Comparison of ENCODE assay signal across 13 cellular contexts in genomic region chr17:977163-977562, GRCh38. TPM values are rescaled to one million over a fixed set of nuclear protein-coding genes. Genes with fewer than 3 reads are reported as not detected.
DNase-seq lines count a peak whose midpoint lies in the region; ATAC-seq and TF ChIP-seq lines count a peak whose summit lies in the region.
"Had no signal": no experiment of that assay in that cellular context is flagged by ENCODE, and none has a peak within 500 bp of the region (broad histone marks: within the 10 kb centered on the region; RNA-seq: fewer than 3 reads in every experiment).

No MANE protein-coding gene starts in this region.

- H3K9ac ChIP-seq in HCT116 (ENCODE audit: low read length): no peak overlapping the region
- H3K9ac ChIP-seq in stomach smooth muscle (ENCODE audit: low read length in 2 of 2): peak overlapping the region in 1 of 2 donors; percentile 72

- RAD21 ChIA-PET in HCT116 (lab: Charles Lee; ENCODE audit: low non-redundant PET in 1 of 2, low total read pairs in 2 of 2, uncharacterized antibody in 2 of 2, unreplicated experiment in 2 of 2): no interaction called here

- H3K27ac ChIP-seq in HCT116 (ENCODE audit: low read depth, low read length): no peak overlapping the region
- H3K27ac ChIP-seq in stomach smooth muscle (ENCODE audit: low read length): peak overlapping the region; percentile 81

- no peak overlapping the region for H3K4me3 ChIP-seq in HCT116 (replicated peaks in 1 of 2; ENCODE audit: low read depth in 1 of 2, low read length in 2 of 2)
- peak overlapping the region; percentile 30 to 90 for H3K4me3 ChIP-seq in stomach smooth muscle (ENCODE audit: low read length in 2 of 2)
- H3K4me3 ChIP-seq: K562 had no signal

- H3K4me3 Mint-ChIP-seq in chondrocyte (ENCODE audit: unreplicated experiment): peak overlapping the region; percentile 81
- no peak overlapping the region for H3K4me3 Mint-ChIP-seq in activated naive CD4-positive, alpha-beta T cell treated with anti-CD3 and anti-CD28 coated beads for 36 hours

- POLR2A ChIA-PET in HCT116 (lab: Charles Lee): no interaction called here

- TF ChIP-seq CTCF in HCT116 (IDR thresholded peaks at IDR 0.05 in 2 of 3, conservative IDR thresholded peaks at IDR 0.05 in 1 of 3; ENCODE audit: borderline replicate concordance in 1 of 3, insufficient read depth in 1 of 3, low read depth in 2 of 3, low read length in 2 of 3): no peak
- TF ChIP-seq CTCF in chondrocyte (IDR thresholded peaks at IDR 0.05): no peak

- H4K20me1 ChIP-seq in HCT116 (ENCODE audit: insufficient read depth): no peaks in the 10 kb centered on the region; the same call in 1 of the 2 replicates

- no peak overlapping the region for H2AFZ ChIP-seq in HCT116 (ENCODE audit: low read depth, low read length, poor library complexity, severe bottlenecking)

- H3K9me2 ChIP-seq in HCT116 (ENCODE audit: insufficient read depth): no peaks in the 10 kb centered on the region

- no peaks in the 10 kb centered on the region for H3K27me3 Mint-ChIP-seq in chondrocyte (ENCODE audit: low read depth)
- peaks cover 38% of the 10 kb centered on the region for H3K27me3 Mint-ChIP-seq in activated naive CD4-positive, alpha-beta T cell treated with anti-CD3 and anti-CD28 coated beads for 36 hours (ENCODE audit: low read depth)

- no peaks in the 10 kb centered on the region for H3K9me3 Mint-ChIP-seq in chondrocyte (ENCODE audit: low read depth)
- no peaks in the 10 kb centered on the region for H3K9me3 Mint-ChIP-seq in activated naive CD4-positive, alpha-beta T cell treated with anti-CD3 and anti-CD28 coated beads for 36 hours
- H3K9me3 Mint-ChIP-seq: effector memory CD8-positive, alpha-beta T cell; naive thymus-derived CD4-positive, alpha-beta T cell had no signal

- TF ChIP-seq RAD21 in HCT116 (IDR thresholded peaks at IDR 0.05; ENCODE audit: low read depth): no peak

- DNase-seq in HCT116 (ENCODE audit: low read depth, low spot score): no peak
- DNase-seq in chondrocyte (ENCODE audit: low spot score): no peak
- peak; percentile 31 for DNase-seq in iris pigment epithelial cell (ENCODE audit: low read depth)
- DNase-seq in activated naive CD4-positive, alpha-beta T cell treated with anti-CD3 and anti-CD28 coated beads for 36 hours: no peak
- DNase-seq: activated CD8-positive, alpha-beta memory T cell treated with anti-CD3 and anti-CD28 coated beads, Interleukin-2, amount 50 U/mL, for 4 hours; effector memory CD8-positive, alpha-beta T cell; naive thymus-derived CD4-positive, alpha-beta T cell; Peyer's patch had no signal

- peak overlapping the region; percentile 96; the same call in 1 of the 2 replicates for H3K4me2 ChIP-seq in HCT116 (ENCODE audit: low read length)

- H3K36me3 ChIP-seq in HCT116 (ENCODE audit: control insufficient read depth in 1 of 2, insufficient read depth in 2 of 2, low read length in 2 of 2) (no peaks in the 10 kb centered on the region), stomach smooth muscle (ENCODE audit: control insufficient read depth in 2 of 2, insufficient read depth in 2 of 2, low read length in 2 of 2) (no peaks in the 10 kb centered on the region)
- H3K36me3 ChIP-seq: Peyer's patch had no signal

- H3K36me3 Mint-ChIP-seq in chondrocyte (ENCODE audit: low read depth): no peaks in the 10 kb centered on the region
- H3K36me3 Mint-ChIP-seq in activated naive CD4-positive, alpha-beta T cell treated with anti-CD3 and anti-CD28 coated beads for 36 hours (ENCODE audit: low read depth): no peaks in the 10 kb centered on the region
- H3K36me3 Mint-ChIP-seq: naive thymus-derived CD4-positive, alpha-beta T cell had no signal

- BruUV-seq in HCT116 (replicated peaks; lab: Mats Ljungman, UMichigan): no TSS peak

- H3K27ac Mint-ChIP-seq in chondrocyte (ENCODE audit: unreplicated experiment): peak overlapping the region; percentile 53
- H3K27ac Mint-ChIP-seq in activated naive CD4-positive, alpha-beta T cell treated with anti-CD3 and anti-CD28 coated beads for 36 hours: no peak overlapping the region
- H3K27ac Mint-ChIP-seq: effector memory CD8-positive, alpha-beta T cell had no signal

- intact Hi-C loops in HCT116 (cut with micrococcal nuclease): no loop called here
- intact Hi-C loops in activated naive CD4-positive, alpha-beta T cell treated with anti-CD3 and anti-CD28 coated beads for 36 hours (cut with micrococcal nuclease): no loop called here

- peaks cover 61% of the 10 kb centered on the region for H3K4me1 Mint-ChIP-seq in chondrocyte (ENCODE audit: low read depth)
- H3K4me1 Mint-ChIP-seq in activated naive CD4-positive, alpha-beta T cell treated with anti-CD3 and anti-CD28 coated beads for 36 hours (ENCODE audit: low read depth): peaks cover 19% of the 10 kb centered on the region

- CTCF ChIA-PET in HCT116 (lab: Charles Lee): interaction anchor here (2.1 kb wide), 1 partner anchor 98 kb away, joined by 5 read pairs; no protein-coding TSS in a partner anchor
- CTCF ChIA-PET in activated naive CD4-positive, alpha-beta T cell treated with anti-CD3 and anti-CD28 coated beads for 36 hours (lab: Charles Lee): no interaction called here

- ATAC-seq in HCT116: no peak
- ATAC-seq in HG02759 (IDR thresholded peaks at IDR 0.05; ENCODE audit: unreplicated experiment): no peak
- ATAC-seq in GM21526 (IDR thresholded peaks at IDR 0.05; ENCODE audit: low FRiP score, unreplicated experiment): no peak
- no peak for ATAC-seq in GM21423 (IDR thresholded peaks at IDR 0.05; ENCODE audit: unreplicated experiment)
- ATAC-seq: effector memory CD8-positive, alpha-beta T cell; K562; naive thymus-derived CD4-positive, alpha-beta T cell had no signal

- H3K4me1 ChIP-seq in HCT116 (ENCODE audit: control insufficient read depth in 1 of 2, insufficient read depth in 2 of 2, low read length in 2 of 2) (peaks cover 33 to 75% of the 10 kb centered on the region in 2 experiments), stomach smooth muscle (ENCODE audit: control insufficient read depth, insufficient read depth, low read length) (peaks cover 20% of the 10 kb centered on the region)

- H3K79me2 ChIP-seq in HCT116 (ENCODE audit: insufficient read depth, low read length): peaks cover 58% of the 10 kb centered on the region

- H3K27me3 ChIP-seq in HCT116 (ENCODE audit: insufficient read depth, low read length): no peaks in the 10 kb centered on the region
- no peaks in the 10 kb centered on the region for H3K27me3 ChIP-seq in stomach smooth muscle (ENCODE audit: control insufficient read depth in 1 of 2, insufficient read depth in 2 of 2, low read length in 2 of 2)

- H3K9me3 ChIP-seq in HCT116 (ENCODE audit: control insufficient read depth in 1 of 2, insufficient read depth in 1 of 2, low read depth in 1 of 2, low read length in 2 of 2): no peaks in the 10 kb centered on the region
- H3K9me3 ChIP-seq in stomach smooth muscle (ENCODE audit: control insufficient read depth in 2 of 2, low read length in 2 of 2): no peaks in the 10 kb centered on the region
- H3K9me3 ChIP-seq: Peyer's patch had no signal

- no peak for TF ChIP-seq POLR2A in HCT116 (IDR thresholded peaks at IDR 0.05; ENCODE audit: borderline replicate concordance, extremely low read depth, insufficient read depth, insufficient read length)

TF ChIP-seq in HCT116, 20 proteins besides CTCF, POLR2A, EP300 and RAD21:
- TF ChIP-seq SP1 (IDR thresholded peaks at IDR 0.05; ENCODE audit: low read depth) (no peak), CEBPB (IDR thresholded peaks at IDR 0.05; ENCODE audit: low read depth) (no peak), TCF7L2 (IDR thresholded peaks at IDR 0.05; ENCODE audit: borderline replicate concordance, extremely low read depth, insufficient read depth, insufficient read length) (no peak), CBX3 (IDR thresholded peaks at IDR 0.05; ENCODE audit: low read depth) (no peak), REST (IDR thresholded peaks at IDR 0.05; ENCODE audit: low read depth) (no peak), EGR1 (IDR thresholded peaks at IDR 0.05; ENCODE audit: low read depth) (no peak), POLR2AphosphoS5 (IDR thresholded peaks at IDR 0.05; ENCODE audit: low read depth, low read length) (no peak), ZNF274 (IDR thresholded peaks at IDR 0.05; ENCODE audit: low read depth, low read length) (no peak), EZH2phosphoT487 (IDR thresholded peaks at IDR 0.05; ENCODE audit: borderline replicate concordance) (no peak), SRF (IDR thresholded peaks at IDR 0.05; ENCODE audit: low read depth) (no peak), ZFX (IDR thresholded peaks at IDR 0.05) (no peak), ELF1 (IDR thresholded peaks at IDR 0.05; ENCODE audit: borderline replicate concordance, low read depth) (no peak)

RNA-seq across cellular contexts. Expression of gene NXN, which starts 2.4 kb away (rescaled TPM):
- 83.7 TPM for total RNA-seq in HCT116 (2021; ENCODE audit: unreplicated experiment)
- 60.7 and 64.7 TPM in 2 replicates for polyA plus RNA-seq in HCT116 (2012)
- total RNA-seq in chondrocyte: 85.2 to 93.6 TPM (median 86.4 TPM) in 3 replicates
- total RNA-seq in activated naive CD4-positive, alpha-beta T cell treated with anti-CD3 and anti-CD28 coated beads for 36 hours: under 1 TPM; 0.20 to 0.33 TPM

RNA-seq across cellular contexts. Expression of gene TIMM22, which starts 19.8 kb away (rescaled TPM):
- total RNA-seq in HCT116 (2021; ENCODE audit: unreplicated experiment): 14.0 TPM
- polyA plus RNA-seq in HCT116 (2012): 8.4 and 9.6 TPM in 2 replicates
- total RNA-seq in chondrocyte: 10.0 to 13.1 TPM (median 10.3 TPM) in 3 replicates
- total RNA-seq in activated naive CD4-positive, alpha-beta T cell treated with anti-CD3 and anti-CD28 coated beads for 36 hours: 1 to 10 TPM; 7.3 to 7.4 TPM

Comparison
In these comparisons a context has a peak if more than half of its experiments do, and no peak if none do; other contexts are left out.
1. H3K4me3 ChIP-seq: peak in stomach smooth muscle (2 of 2); none in HCT116 (0 of 2).
2. RNA of gene NXN, which starts 2.4 kb away (total RNA-seq): 85.2 to 93.6 TPM in chondrocyte and 83.7 TPM in HCT116 (single experiment); 0.20 to 0.33 TPM in activated naive CD4-positive, alpha-beta T cell treated with anti-CD3 and anti-CD28 coated beads for 36 hours; every median in the first group is over 10 times any median in the second.